In genomic region chr16:74505011-74505410, GRCh38 we compare ENCODE assay signal across 22 cellular contexts.
"Had no signal": no experiment of that assay in that cellular context is flagged by ENCODE, and none has a peak within 500 bp of the region (broad histone marks: within the 10 kb centered on the region; RNA-seq: fewer than 3 reads in every experiment).

No MANE protein-coding gene starts in this region.

- H3K9me3 Mint-ChIP-seq: activated T-helper 2 cell treated with anti-CD3 and anti-CD28 coated beads, Interferon-gamma antibody, Interleukin-2, Interleukin-4, amounts not matched to agents 10 μg/mL and 5 μg/mL and 100 μg/mL, durations not matched to agents 14 hours and 24 hours and 36 hours; naive thymus-derived CD8-positive, alpha-beta T cell; neural progenitor cell; stimulated activated naive B cell treated with anti-CD40 and anti-IgM and Interleukin-4, amounts not matched to agents 10 μg/mL and 1 μg/mL and 100 μg/mL, for 72 hours had no signal

- H3K4me3 Mint-ChIP-seq: activated CD4-positive, alpha-beta T cell treated with anti-CD3 and anti-CD28 coated beads for 36 hours; activated CD8-positive, alpha-beta memory T cell treated with anti-CD3 and anti-CD28 coated beads, Interleukin-2, amount 10 ng/mL, durations not matched to agents 7 days and 5 days; activated CD8-positive, alpha-beta T cell treated with anti-CD3 and anti-CD28 coated beads, Interleukin-2, amount 10 ng/mL, durations not matched to agents 7 days and 5 days; activated naive CD8-positive, alpha-beta T cell; naive thymus-derived CD8-positive, alpha-beta T cell; neural progenitor cell; stimulated activated naive B cell treated with anti-CD40 and anti-IgM and Interleukin-4, amounts not matched to agents 10 μg/mL and 1 μg/mL and 100 μg/mL, for 72 hours had no signal

- H3K27ac ChIP-seq: brain microvascular endothelial cell, esophagus muscularis mucosa, foreskin keratinocyte, neural progenitor cell, parathyroid adenoma, stomach, suprapubic skin had no signal

- H3K27ac Mint-ChIP-seq: activated CD4-positive, alpha-beta T cell treated with anti-CD3 and anti-CD28 coated beads for 36 hours; activated CD8-positive, alpha-beta memory T cell treated with anti-CD3 and anti-CD28 coated beads, Interleukin-2, amount 10 ng/mL, durations not matched to agents 7 days and 5 days; activated CD8-positive, alpha-beta T cell treated with anti-CD3 and anti-CD28 coated beads, Interleukin-2, amount 10 ng/mL, durations not matched to agents 7 days and 5 days; activated naive CD8-positive, alpha-beta T cell; activated T-helper 2 cell treated with anti-CD3 and anti-CD28 coated beads, Interferon-gamma antibody, Interleukin-2, Interleukin-4, amounts not matched to agents 10 μg/mL and 5 μg/mL and 100 μg/mL, durations not matched to agents 14 hours and 24 hours and 36 hours; neural progenitor cell; stimulated activated naive B cell treated with anti-CD40 and anti-IgM and Interleukin-4, amounts not matched to agents 10 μg/mL and 1 μg/mL and 100 μg/mL, for 72 hours had no signal

- H3K27me3 Mint-ChIP-seq: activated CD4-positive, alpha-beta T cell treated with anti-CD3 and anti-CD28 coated beads for 36 hours; activated CD8-positive, alpha-beta memory T cell treated with anti-CD3 and anti-CD28 coated beads, Interleukin-2, amount 10 ng/mL, durations not matched to agents 7 days and 5 days; activated naive CD8-positive, alpha-beta T cell; naive thymus-derived CD8-positive, alpha-beta T cell; stimulated activated naive B cell treated with anti-CD40 and anti-IgM and Interleukin-4, amounts not matched to agents 10 μg/mL and 1 μg/mL and 100 μg/mL, for 72 hours had no signal

- ATAC-seq: activated CD4-positive, alpha-beta T cell treated with anti-CD3 and anti-CD28 coated beads for 36 hours; activated CD8-positive, alpha-beta memory T cell treated with anti-CD3 and anti-CD28 coated beads, Interleukin-2, amount 10 ng/mL, durations not matched to agents 7 days and 5 days; activated CD8-positive, alpha-beta T cell treated with anti-CD3 and anti-CD28 coated beads, Interleukin-2, amount 10 ng/mL, durations not matched to agents 7 days and 5 days; foreskin keratinocyte; left colon; naive thymus-derived CD8-positive, alpha-beta T cell; right cardiac atrium; stimulated activated naive B cell treated with anti-CD40 and anti-IgM and Interleukin-4, amounts not matched to agents 10 μg/mL and 1 μg/mL and 100 μg/mL, for 72 hours had no signal

- DNase-seq: activated CD4-positive, alpha-beta T cell treated with anti-CD3 and anti-CD28 coated beads for 36 hours; activated CD4-positive, CD25-positive, alpha-beta regulatory T cell; activated CD8-positive, alpha-beta memory T cell treated with anti-CD3 and anti-CD28 coated beads, Interleukin-2, amount 10 ng/mL, durations not matched to agents 7 days and 5 days; activated CD8-positive, alpha-beta T cell treated with anti-CD3 and anti-CD28 coated beads, Interleukin-2, amount 10 ng/mL, durations not matched to agents 7 days and 5 days; activated T-cell treated with anti-CD3 and anti-CD28 coated beads, Interleukin-2, amount 50 U/mL, for 48 hours; brain microvascular endothelial cell; foreskin keratinocyte; kidney; left colon; naive thymus-derived CD8-positive, alpha-beta T cell; occipital lobe; right cardiac atrium; stimulated activated CD4-positive, alpha-beta T cell treated with anti-CD3 and anti-CD28 coated beads, Interleukin-15, amount 100 ng/mL, for 24 hours; stimulated activated CD4-positive, alpha-beta T cell treated with anti-CD3 and anti-CD28 coated beads, Interleukin-2, amount 100 ng/mL, for 24 hours; stimulated activated naive B cell treated with anti-CD40 and anti-IgM and Interleukin-4, amounts not matched to agents 10 μg/mL and 1 μg/mL and 100 μg/mL, for 72 hours; stomach had no signal
